ENCODE assay signal across 15 cellular contexts in genomic region chr16:69748694-69749345, GRCh38. TPM values are rescaled to one million over a fixed set of nuclear protein-coding genes. Genes with fewer than 3 reads are reported as not detected.
A peak's percentile ranks its signal among the peaks of the same experiment; 100 is the strongest.
DNase-seq lines count a peak whose midpoint lies in the region; ATAC-seq, FAIRE-seq and TF ChIP-seq lines count a peak whose summit lies in the region.
"Had no signal": no experiment of that assay in that cellular context is flagged by ENCODE, and none has a peak within 500 bp of the region (broad histone marks: within the 10 kb centered on the region; RNA-seq: fewer than 3 reads in every experiment).

No MANE protein-coding gene starts in this region.

- TF ChIP-seq CTCF in K562 (IDR thresholded peaks at IDR 0.05 in 2 of 3, conservative IDR thresholded peaks at IDR 0.05 in 1 of 3; ENCODE audit: insufficient read depth in 2 of 3, low read depth in 1 of 3, low read length in 3 of 3), result no peak
- no peak for TF ChIP-seq CTCF in spleen (IDR thresholded peaks at IDR 0.05 in 8 of 11, conservative IDR thresholded peaks at IDR 0.05 in 3 of 11)
- TF ChIP-seq CTCF in type B pancreatic cell (conservative IDR thresholded peaks at IDR 0.05), result no peak

- H3K4me1 ChIP-seq in K562 (replicated peaks in 1 of 2; ENCODE audit: control insufficient read depth in 2 of 2, insufficient read depth in 2 of 2, low read length in 2 of 2) (peaks cover 5 to 9% of the 10 kb centered on the region in 2 experiments; a peak in 3 of 5 replicates), spleen (peaks cover 15 to 19% (median 18%) of the 10 kb centered on the region in 6 donors)
- H3K4me1 ChIP-seq: BE2C had no signal

- in situ Hi-C loops in K562 (cut with MboI), result no loop called here

- CTCF ChIA-PET in activated naive CD4-positive, alpha-beta T cell treated with anti-CD3 and anti-CD28 coated beads for 36 hours (lab: Charles Lee), result no interaction called here
- CTCF ChIA-PET in K562 (lab: Yijun Ruan, JAX; ENCODE audit: low intra/inter-chr PET ratio), result no interaction called here

- intact Hi-C loops in activated naive CD4-positive, alpha-beta T cell treated with anti-CD3 and anti-CD28 coated beads for 36 hours (cut with micrococcal nuclease), result no loop called here
- intact Hi-C loops in K562 (cut with micrococcal nuclease) (no loop called here), spleen (cut with DNase I; ENCODE audit: low total_unique reads) (no loop called here)

- no peak for TF ChIP-seq RAD21 in K562 (CRISPR knock-in tag; conservative IDR thresholded peaks at IDR 0.05 in 1 of 2, IDR thresholded peaks at IDR 0.05 in 1 of 2)

- H3K36me3 ChIP-seq in K562 (ENCODE audit: control insufficient read depth, insufficient read depth, low read length) (peaks cover 94% of the 10 kb centered on the region), spleen (peaks cover 15 to 89% (median 83%) of the 10 kb centered on the region in 6 donors)

- no peak for DNase-seq in activated naive CD4-positive, alpha-beta T cell treated with anti-CD3 and anti-CD28 coated beads for 36 hours
- DNase-seq in GM12891 (ENCODE audit: insufficient read length, low spot score) (no peak), K562 (ENCODE audit: extremely low read depth in 1 of 4, low spot score in 3 of 4) (no peak), spleen (peak; percentile 55), type B pancreatic cell (ENCODE audit: extremely low spot score, unreplicated experiment) (no peak)
- no peak for DNase-seq in stimulated activated effector memory CD8-positive, alpha-beta T cell treated with anti-CD3 and anti-CD28 coated beads, Interleukin-12 subunit alpha, Interleukin-12 subunit beta, amount 100 ng/mL, for 72 hours (ENCODE audit: low spot score in 2 of 2)
- DNase-seq: BE2C; CD4-positive, alpha-beta memory T cell; DMS79; GOT3; H9 had no signal

- peaks cover 19% of the 10 kb centered on the region for H3K4me1 Mint-ChIP-seq in activated naive CD4-positive, alpha-beta T cell treated with anti-CD3 and anti-CD28 coated beads, Interleukin-2, amount 50 U/mL, for 24 hours
- H3K4me1 Mint-ChIP-seq in activated naive CD4-positive, alpha-beta T cell treated with anti-CD3 and anti-CD28 coated beads for 36 hours (ENCODE audit: low read depth), result peaks cover 26% of the 10 kb centered on the region
- peaks cover 32% of the 10 kb centered on the region for H3K4me1 Mint-ChIP-seq in stimulated activated effector memory CD8-positive, alpha-beta T cell treated with anti-CD3 and anti-CD28 coated beads, Interleukin-12 subunit alpha, Interleukin-12 subunit beta, amount 100 ng/mL, for 72 hours
- H3K4me1 Mint-ChIP-seq in type B pancreatic cell (ENCODE audit: unreplicated experiment), result peaks cover 4% of the 10 kb centered on the region

- no peaks in the 10 kb centered on the region for H4K20me1 ChIP-seq in K562 (replicated peaks; ENCODE audit: control insufficient read depth, insufficient read depth, low read length)

- ATAC-seq in K562, result no peak
- no peak for ATAC-seq in stimulated activated effector memory CD8-positive, alpha-beta T cell treated with anti-CD3 and anti-CD28 coated beads, Interleukin-12 subunit alpha, Interleukin-12 subunit beta, amount 100 ng/mL, for 72 hours

- no peak overlapping the region for H3K27ac ChIP-seq in K562 (ENCODE audit: extremely low read depth, low read depth, low read length)
- H3K27ac ChIP-seq in spleen, result no peak overlapping the region
- H3K27ac ChIP-seq: C4-2B had no signal

- no peaks in the 10 kb centered on the region for H3K27me3 Mint-ChIP-seq in activated naive CD4-positive, alpha-beta T cell treated with anti-CD3 and anti-CD28 coated beads, Interleukin-2, amount 50 U/mL, for 24 hours
- H3K27me3 Mint-ChIP-seq in activated naive CD4-positive, alpha-beta T cell treated with anti-CD3 and anti-CD28 coated beads for 36 hours (ENCODE audit: low read depth), result no peaks in the 10 kb centered on the region
- H3K27me3 Mint-ChIP-seq in type B pancreatic cell, result no peaks in the 10 kb centered on the region
- H3K27me3 Mint-ChIP-seq: CD4-positive, alpha-beta memory T cell had no signal

- peak overlapping the region; percentile 65 for H3K27ac Mint-ChIP-seq in activated naive CD4-positive, alpha-beta T cell treated with anti-CD3 and anti-CD28 coated beads, Interleukin-2, amount 50 U/mL, for 24 hours
- H3K27ac Mint-ChIP-seq in activated naive CD4-positive, alpha-beta T cell treated with anti-CD3 and anti-CD28 coated beads for 36 hours, result no peak overlapping the region
- H3K27ac Mint-ChIP-seq in stimulated activated effector memory CD8-positive, alpha-beta T cell treated with anti-CD3 and anti-CD28 coated beads, Interleukin-12 subunit alpha, Interleukin-12 subunit beta, amount 100 ng/mL, for 72 hours, result no peak overlapping the region
- H3K27ac Mint-ChIP-seq in type B pancreatic cell, result no peak overlapping the region

- H3K4me3 Mint-ChIP-seq in activated naive CD4-positive, alpha-beta T cell treated with anti-CD3 and anti-CD28 coated beads, Interleukin-2, amount 50 U/mL, for 24 hours, result no peak overlapping the region
- no peak overlapping the region for H3K4me3 Mint-ChIP-seq in activated naive CD4-positive, alpha-beta T cell treated with anti-CD3 and anti-CD28 coated beads for 36 hours
- H3K4me3 Mint-ChIP-seq in stimulated activated effector memory CD8-positive, alpha-beta T cell treated with anti-CD3 and anti-CD28 coated beads, Interleukin-12 subunit alpha, Interleukin-12 subunit beta, amount 100 ng/mL, for 72 hours, result no peak overlapping the region
- H3K4me3 Mint-ChIP-seq in type B pancreatic cell, result no peak overlapping the region
- H3K4me3 Mint-ChIP-seq: CD4-positive, alpha-beta memory T cell; H9 had no signal

- TF ChIP-seq POLR2A in GM12891 (IDR thresholded peaks at IDR 0.05; ENCODE audit: low read depth, low read length), result 0 out of 2 replicates have a peak, but pooled peaks have one; percentile 38
- TF ChIP-seq POLR2A in K562 (conservative IDR thresholded peaks at IDR 0.05), result no peak
- no peak for TF ChIP-seq POLR2A in spleen (IDR thresholded peaks at IDR 0.05)

- peaks cover 24% of the 10 kb centered on the region for H3K36me3 Mint-ChIP-seq in activated naive CD4-positive, alpha-beta T cell treated with anti-CD3 and anti-CD28 coated beads, Interleukin-2, amount 50 U/mL, for 24 hours
- peaks cover 59% of the 10 kb centered on the region for H3K36me3 Mint-ChIP-seq in activated naive CD4-positive, alpha-beta T cell treated with anti-CD3 and anti-CD28 coated beads for 36 hours (ENCODE audit: low read depth)
- peaks cover 100% of the 10 kb centered on the region for H3K36me3 Mint-ChIP-seq in stimulated activated effector memory CD8-positive, alpha-beta T cell treated with anti-CD3 and anti-CD28 coated beads, Interleukin-12 subunit alpha, Interleukin-12 subunit beta, amount 100 ng/mL, for 72 hours
- peaks cover 26% of the 10 kb centered on the region for H3K36me3 Mint-ChIP-seq in type B pancreatic cell

- no peaks in the 10 kb centered on the region; the same call in 1 of the 2 replicates for H3K9me3 ChIP-seq in K562 (replicated peaks; ENCODE audit: control insufficient read depth, insufficient read depth, low read depth, low read length)
- no peaks in the 10 kb centered on the region for H3K9me3 ChIP-seq in spleen
- H3K9me3 ChIP-seq: BE2C had no signal

- H3K27me3 ChIP-seq in K562 (ENCODE audit: control insufficient read depth in 2 of 2, insufficient read depth in 2 of 2, low read length in 2 of 2) (no peaks in the 10 kb centered on the region), spleen (replicated peaks in 1 of 7) (no peaks in the 10 kb centered on the region)
- H3K27me3 ChIP-seq: BE2C had no signal

- H3K4me2 ChIP-seq in K562 (ENCODE audit: insufficient read depth, low read length), result no peak overlapping the region

- peaks cover 58% of the 10 kb centered on the region for H3K79me2 ChIP-seq in K562 (ENCODE audit: control insufficient read depth, insufficient read depth, low read length)

- H3K9me1 ChIP-seq in K562 (ENCODE audit: control insufficient read depth, insufficient read depth, low read length), result no peaks in the 10 kb centered on the region

- 88% methylated on average over 15 of the region's 20 CpGs for WGBS in K562 (ENCODE audit: insufficient coverage, low coverage, missing lambda C conversion rate)
- WGBS in spleen, 5 donors, result 85 to 93% (median 88%) methylated on average over 20 of the region's 20 CpGs

- no peak for TF ChIP-seq EP300 in K562 (IDR thresholded peaks at IDR 0.05; ENCODE audit: low read length)

- H3K9ac ChIP-seq in K562 (ENCODE audit: insufficient read depth in 1 of 2, low read depth in 2 of 2, low read length in 2 of 2), result no peak overlapping the region

- no TSS peak for BruUV-seq in K562 (replicated peaks; lab: Mats Ljungman, UMichigan)

- H3K9me3 Mint-ChIP-seq in activated naive CD4-positive, alpha-beta T cell treated with anti-CD3 and anti-CD28 coated beads, Interleukin-2, amount 50 U/mL, for 24 hours, result no peaks in the 10 kb centered on the region
- H3K9me3 Mint-ChIP-seq in activated naive CD4-positive, alpha-beta T cell treated with anti-CD3 and anti-CD28 coated beads for 36 hours, result no peaks in the 10 kb centered on the region
- no peaks in the 10 kb centered on the region for H3K9me3 Mint-ChIP-seq in stimulated activated effector memory CD8-positive, alpha-beta T cell treated with anti-CD3 and anti-CD28 coated beads, Interleukin-12 subunit alpha, Interleukin-12 subunit beta, amount 100 ng/mL, for 72 hours
- no peaks in the 10 kb centered on the region for H3K9me3 Mint-ChIP-seq in type B pancreatic cell
- H3K9me3 Mint-ChIP-seq: CD4-positive, alpha-beta memory T cell; H9 had no signal

- H3K4me3 ChIP-seq in K562, result no peak overlapping the region
- no peak overlapping the region for H3K4me3 ChIP-seq in spleen

- POLR2A ChIA-PET in K562 (lab: Yijun Ruan, JAX), result interaction anchor here (1.2 kb wide), 1 partner anchor 10 kb away, joined by 3 read pairs; no protein-coding TSS in a partner anchor

- no peak overlapping the region for H2AFZ ChIP-seq in K562 (ENCODE audit: low read depth, low read length)

- FAIRE-seq in GM12891 (lab: Jason Lieb, UNC) (no peak), K562 (lab: Jason Lieb, UNC) (no peak)
- FAIRE-seq: A204.1, GM12892 had no signal

RNA-seq across cellular contexts. Expression of gene NOB1, which starts 5.9 kb away (rescaled TPM):
- total RNA-seq in activated naive CD4-positive, alpha-beta T cell treated with anti-CD3 and anti-CD28 coated beads for 36 hours, result 100 to 1,000 TPM; 110 to 114 TPM
- 107 TPM for polyA plus RNA-seq in GM12891 (2012; ENCODE audit: low read depth, missing spikeins)
- total RNA-seq in K562 (2011; cell fraction: chromatin; rRNA removed; ENCODE audit: low replicate concordance), result 105 and 163 TPM in 2 replicates
- total RNA-seq in K562 (2011; cell fraction: nucleolus; rRNA removed), result 111 and 135 TPM in 2 replicates
- 77.2 and 104 TPM in 2 replicates for total RNA-seq in K562 (2011; cell fraction: nucleoplasm; rRNA removed)
- total RNA-seq in K562 (2014; rRNA removed), result 91.1 and 91.3 TPM in 2 replicates
- 61.3 and 63.6 TPM in 2 replicates for total RNA-seq in K562 (2014; rRNA removed; fragmentation: Illumina TruSeq; extraction: Trizol)
- total RNA-seq in K562 (2015; rRNA removed; fragmentation: Illumina TruSeq; extraction: Trizol), result 81.2 and 85.7 TPM in 2 replicates
- total RNA-seq in K562 (2021), result 117 and 119 TPM in 2 replicates
- polyA plus RNA-seq in K562 (2011; rRNA removed), result 116 and 135 TPM in 2 replicates
- polyA plus RNA-seq in K562 (2011; cell fraction: cytosol; rRNA removed), result 157 and 178 TPM in 2 replicates
- polyA plus RNA-seq in K562 (2011; cell fraction: nucleus; rRNA removed), result 86.6 and 87.3 TPM in 2 replicates
- 117 and 160 TPM in 2 replicates for polyA plus RNA-seq in K562 (2012)
- 129 and 135 TPM in 2 replicates for polyA plus RNA-seq in K562 (2014; fragmentation: Illumina TruSeq; extraction: Trizol)
- 100 to 1,000 TPM in 1 of 2 experiments, 10 to 100 TPM in 1; 42.4 to 139 TPM for polyA plus RNA-seq in K562 (2014; fragmentation: Nextera tagmentation; extraction: Ambion mirVana)
- polyA plus RNA-seq in K562 (2014; rRNA removed), result 148 and 150 TPM in 2 replicates
- polyA minus RNA-seq in K562 (2011; rRNA and poly(A)+ RNA removed), result 122 and 124 TPM in 2 replicates
- polyA minus RNA-seq in K562 (2011; cell fraction: cytosol; rRNA and poly(A)+ RNA removed), result 84.0 and 111 TPM in 2 replicates
- 40.3 and 72.0 TPM in 2 replicates for polyA minus RNA-seq in K562 (2011; cell fraction: nucleus; rRNA and poly(A)+ RNA removed)
- 10 to 100 TPM; 39.1 to 44.7 (median 39.7) TPM for total RNA-seq in spleen
- 10 to 100 TPM; 35.1 to 48.8 (median 46.1) TPM for polyA plus RNA-seq in spleen
- 52.3 and 60.3 TPM in 2 replicates for total RNA-seq in type B pancreatic cell (ENCODE audit: low replicate concordance)

RNA-seq across cellular contexts. Expression of gene WWP2, which starts 13.3 kb away (rescaled TPM):
- total RNA-seq in activated naive CD4-positive, alpha-beta T cell treated with anti-CD3 and anti-CD28 coated beads for 36 hours, result 10 to 100 TPM; 27.7 to 32.3 TPM
- polyA plus RNA-seq in GM12891 (2012; ENCODE audit: low read depth, missing spikeins), result 14.8 TPM
- 54.0 and 74.4 TPM in 2 replicates for total RNA-seq in K562 (2011; cell fraction: chromatin; rRNA removed; ENCODE audit: low replicate concordance)
- 33.5 and 36.6 TPM in 2 replicates for total RNA-seq in K562 (2011; cell fraction: nucleolus; rRNA removed)
- total RNA-seq in K562 (2011; cell fraction: nucleoplasm; rRNA removed), result 32.8 and 44.3 TPM in 2 replicates
- total RNA-seq in K562 (2014; rRNA removed) (14.9 and 20.6 TPM in 2 replicates), K562 (2014; rRNA removed; fragmentation: Illumina TruSeq; extraction: Trizol) (14.6 and 17.4 TPM in 2 replicates), K562 (2015; rRNA removed; fragmentation: Illumina TruSeq; extraction: Trizol) (15.3 and 15.8 TPM in 2 replicates), K562 (2021) (33.7 and 34.4 TPM in 2 replicates), spleen (100 to 1,000 TPM in 1 of 7 donors, 10 to 100 TPM in 6; 57.4 to 109 (median 74.6) TPM), type B pancreatic cell (ENCODE audit: low replicate concordance) (37.2 and 38.8 TPM in 2 replicates)
- polyA plus RNA-seq in K562 (2011; rRNA removed) (7.1 and 8.5 TPM in 2 replicates), K562 (2014; fragmentation: Illumina TruSeq; extraction: Trizol) (23.1 and 27.1 TPM in 2 replicates), K562 (2014; fragmentation: Nextera tagmentation; extraction: Ambion mirVana) (1 to 10 TPM; 1.9 to 2.0 TPM), K562 (2014; rRNA removed) (10.7 and 12.1 TPM in 2 replicates), spleen (10 to 100 TPM; 13.7 to 33.9 (median 18.9) TPM)
- 6.5 and 11.3 TPM in 2 replicates for polyA plus RNA-seq in K562 (2011; cell fraction: cytosol; rRNA removed)
- polyA plus RNA-seq in K562 (2011; cell fraction: nucleus; rRNA removed), result 25.1 and 34.9 TPM in 2 replicates
- 24.0 and 37.6 TPM in 2 replicates for polyA plus RNA-seq in K562 (2012)
- polyA minus RNA-seq in K562 (2011; rRNA and poly(A)+ RNA removed), result 11.3 and 13.3 TPM in 2 replicates
- polyA minus RNA-seq in K562 (2011; cell fraction: cytosol; rRNA and poly(A)+ RNA removed), result 10.2 and 17.9 TPM in 2 replicates
- polyA minus RNA-seq in K562 (2011; cell fraction: nucleus; rRNA and poly(A)+ RNA removed), result 12.7 and 15.7 TPM in 2 replicates

RNA-seq across cellular contexts. Expression of gene NQO1, which starts 22.5 kb away (rescaled TPM):
- total RNA-seq in activated naive CD4-positive, alpha-beta T cell treated with anti-CD3 and anti-CD28 coated beads for 36 hours, result 10 to 100 TPM; 11.6 to 11.9 TPM
- polyA plus RNA-seq in GM12891 (2012; ENCODE audit: low read depth, missing spikeins), result 31.9 TPM
- total RNA-seq in K562 (2011; cell fraction: chromatin; rRNA removed; ENCODE audit: low replicate concordance), result 13.6 and 15.9 TPM in 2 replicates
- 12.1 and 13.3 TPM in 2 replicates for total RNA-seq in K562 (2011; cell fraction: nucleolus; rRNA removed)
- 12.6 and 16.4 TPM in 2 replicates for total RNA-seq in K562 (2011; cell fraction: nucleoplasm; rRNA removed)
- total RNA-seq in K562 (2014; rRNA removed) (88.9 and 98.8 TPM in 2 replicates), K562 (2014; rRNA removed; fragmentation: Illumina TruSeq; extraction: Trizol) (133 and 142 TPM in 2 replicates), K562 (2015; rRNA removed; fragmentation: Illumina TruSeq; extraction: Trizol) (198 and 202 TPM in 2 replicates), K562 (2021) (102 and 105 TPM in 2 replicates), spleen (10 to 100 TPM in 6 of 7 donors, 1 to 10 TPM in 1; 9.2 to 70.6 (median 24.0) TPM), type B pancreatic cell (ENCODE audit: low replicate concordance) (112 and 159 TPM in 2 replicates)
- polyA plus RNA-seq in K562 (2011; rRNA removed) (78.0 and 122 TPM in 2 replicates), K562 (2014; fragmentation: Illumina TruSeq; extraction: Trizol) (140 and 142 TPM in 2 replicates), K562 (2014; fragmentation: Nextera tagmentation; extraction: Ambion mirVana) (100 to 1,000 TPM in 1 of 2 experiments, 10 to 100 TPM in 1; 96.7 to 152 TPM), K562 (2014; rRNA removed) (116 and 122 TPM in 2 replicates), spleen (10 to 100 TPM; 13.0 to 25.6 (median 13.4) TPM)
- polyA plus RNA-seq in K562 (2011; cell fraction: cytosol; rRNA removed), result 75.5 and 96.1 TPM in 2 replicates
- 20.9 and 23.0 TPM in 2 replicates for polyA plus RNA-seq in K562 (2011; cell fraction: nucleus; rRNA removed)
- 174 and 178 TPM in 2 replicates for polyA plus RNA-seq in K562 (2012)
- polyA minus RNA-seq in K562 (2011; rRNA and poly(A)+ RNA removed), result 41.7 and 49.6 TPM in 2 replicates
- 19.7 and 29.8 TPM in 2 replicates for polyA minus RNA-seq in K562 (2011; cell fraction: cytosol; rRNA and poly(A)+ RNA removed)
- 3.0 and 6.7 TPM in 2 replicates for polyA minus RNA-seq in K562 (2011; cell fraction: nucleus; rRNA and poly(A)+ RNA removed)
